ENCODE assay signal across 23 cellular contexts in the genomic region with DNA sequence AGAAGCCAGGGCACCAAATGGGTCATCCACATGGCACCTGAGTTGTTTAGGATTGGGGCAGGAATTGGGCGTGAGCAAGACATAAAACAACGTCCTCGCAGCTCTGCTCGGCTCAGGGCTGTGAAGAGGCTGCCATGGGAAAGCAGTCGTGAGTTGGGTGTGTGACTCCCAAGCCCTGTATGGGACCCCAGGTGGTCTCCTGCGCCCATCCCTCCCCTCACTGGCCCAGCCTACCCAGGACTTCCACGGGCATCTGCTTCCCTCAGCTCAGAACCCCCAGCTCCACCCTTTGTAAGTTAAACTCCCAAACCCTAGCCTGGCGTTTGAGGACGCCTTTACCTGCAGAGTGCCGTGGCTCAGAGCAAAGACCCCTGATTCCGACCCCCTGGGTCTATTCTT.
"Had no signal": no experiment of that assay in that cellular context is flagged by ENCODE, and none has a peak within 500 bp of the region (broad histone marks: within the 10 kb centered on the region; RNA-seq: fewer than 3 reads in every experiment).

No MANE protein-coding gene starts in this region.

- H3K36me3 ChIP-seq: heart left ventricle, tibial nerve had no signal

- H3K36me3 Mint-ChIP-seq: activated naive CD8-positive, alpha-beta T cell; immature natural killer cell; mesothelial cell of epicardium; naive thymus-derived CD4-positive, alpha-beta T cell had no signal

- H3K27me3 Mint-ChIP-seq: activated naive CD8-positive, alpha-beta T cell; naive thymus-derived CD4-positive, alpha-beta T cell had no signal

- H3K9me3 ChIP-seq: heart left ventricle, tibial nerve had no signal

- H3K27ac Mint-ChIP-seq: activated B cell treated with CpG ODN at 0.5 μM for 24 hours; activated naive CD8-positive, alpha-beta T cell; activated T-cell treated with anti-CD3 and anti-CD28 coated beads, Interleukin-2, amount 50 U/mL, for 72 hours; mesothelial cell of epicardium; progenitor cell of endocrine pancreas had no signal

- DNase-seq: activated B cell treated with CpG ODN at 0.5 μM for 24 hours; activated CD4-positive, alpha-beta T cell treated with anti-CD3 and anti-CD28 coated beads for 4 hours; activated CD4-positive, alpha-beta T cell treated with anti-CD3 and anti-CD28 coated beads, Interleukin-2, amount 50 U/mL, for 4 hours; activated naive CD4-positive, alpha-beta T cell; activated T-cell treated with anti-CD3 and anti-CD28 coated beads for 4 hours; activated T-cell treated with anti-CD3 and anti-CD28 coated beads, Interleukin-2, amount 50 U/mL, for 72 hours; anterior cingulate cortex; dermis blood vessel endothelial cell; effector memory CD4-positive, alpha-beta T cell; erythroblast; heart left ventricle; hypothalamus; immature natural killer cell; naive thymus-derived CD4-positive, alpha-beta T cell; stimulated activated CD4-positive, alpha-beta T cell treated with anti-CD3 and anti-CD28 coated beads, Interleukin-2, amount 100 ng/mL, for 48 hours; stimulated activated naive CD4-positive, alpha-beta T cell treated with Interleukin-2 at 50 U/mL for 16 hours had no signal

- H3K4me1 Mint-ChIP-seq: activated B cell treated with CpG ODN at 0.5 μM for 24 hours, mesothelial cell of epicardium had no signal

- H3K4me3 Mint-ChIP-seq: activated B cell treated with CpG ODN at 0.5 μM for 24 hours; activated naive CD8-positive, alpha-beta T cell; activated T-cell treated with anti-CD3 and anti-CD28 coated beads, Interleukin-2, amount 50 U/mL, for 72 hours; central memory CD8-positive, alpha-beta T cell; mesothelial cell of epicardium had no signal

- H3K9me3 Mint-ChIP-seq: activated B cell treated with CpG ODN at 0.5 μM for 24 hours; activated T-cell treated with anti-CD3 and anti-CD28 coated beads, Interleukin-2, amount 50 U/mL, for 72 hours; central memory CD8-positive, alpha-beta T cell; immature natural killer cell; mesothelial cell of epicardium had no signal

- H3K4me3 ChIP-seq: tibial nerve had no signal

- ATAC-seq: activated T-cell treated with anti-CD3 and anti-CD28 coated beads, Interleukin-2, amount 50 U/mL, for 72 hours; naive thymus-derived CD4-positive, alpha-beta T cell; sciatic nerve had no signal

- H3K27me3 ChIP-seq: heart left ventricle, tibial nerve had no signal

- FAIRE-seq: bronchial epithelial cell had no signal
